In genomic region chr16:5207001-5207523, GRCh38 we compare ENCODE assay signal across 1 cellular context.
TF ChIP-seq lines count a peak whose summit lies in the region.

No MANE protein-coding gene starts in this region.

TF ChIP-seq in HepG2, 621 proteins besides CTCF, POLR2A, EP300 and RAD21 (continued from another document):
- TF ChIP-seq, protein P1, sequence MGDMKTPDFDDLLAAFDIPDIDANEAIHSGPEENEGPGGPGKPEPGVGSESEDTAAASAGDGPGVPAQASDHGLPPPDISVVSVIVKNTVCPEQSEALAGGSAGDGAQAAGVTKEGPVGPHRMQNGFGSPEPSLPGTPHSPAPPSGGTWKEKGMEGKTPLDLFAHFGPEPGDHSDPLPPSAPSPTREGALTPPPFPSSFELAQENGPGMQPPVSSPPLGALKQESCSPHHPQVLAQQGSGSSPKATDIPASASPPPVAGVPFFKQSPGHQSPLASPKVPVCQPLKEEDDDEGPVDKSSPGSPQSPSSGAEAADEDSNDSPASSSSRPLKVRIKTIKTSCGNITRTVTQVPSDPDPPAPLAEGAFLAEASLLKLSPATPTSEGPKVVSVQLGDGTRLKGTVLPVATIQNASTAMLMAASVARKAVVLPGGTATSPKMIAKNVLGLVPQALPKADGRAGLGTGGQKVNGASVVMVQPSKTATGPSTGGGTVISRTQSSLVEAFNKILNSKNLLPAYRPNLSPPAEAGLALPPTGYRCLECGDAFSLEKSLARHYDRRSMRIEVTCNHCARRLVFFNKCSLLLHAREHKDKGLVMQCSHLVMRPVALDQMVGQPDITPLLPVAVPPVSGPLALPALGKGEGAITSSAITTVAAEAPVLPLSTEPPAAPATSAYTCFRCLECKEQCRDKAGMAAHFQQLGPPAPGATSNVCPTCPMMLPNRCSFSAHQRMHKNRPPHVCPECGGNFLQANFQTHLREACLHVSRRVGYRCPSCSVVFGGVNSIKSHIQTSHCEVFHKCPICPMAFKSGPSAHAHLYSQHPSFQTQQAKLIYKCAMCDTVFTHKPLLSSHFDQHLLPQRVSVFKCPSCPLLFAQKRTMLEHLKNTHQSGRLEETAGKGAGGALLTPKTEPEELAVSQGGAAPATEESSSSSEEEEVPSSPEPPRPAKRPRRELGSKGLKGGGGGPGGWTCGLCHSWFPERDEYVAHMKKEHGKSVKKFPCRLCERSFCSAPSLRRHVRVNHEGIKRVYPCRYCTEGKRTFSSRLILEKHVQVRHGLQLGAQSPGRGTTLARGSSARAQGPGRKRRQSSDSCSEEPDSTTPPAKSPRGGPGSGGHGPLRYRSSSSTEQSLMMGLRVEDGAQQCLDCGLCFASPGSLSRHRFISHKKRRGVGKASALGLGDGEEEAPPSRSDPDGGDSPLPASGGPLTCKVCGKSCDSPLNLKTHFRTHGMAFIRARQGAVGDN (CRISPR knock-in tag; IDR thresholded peaks at IDR 0.05): peak; percentile 17; the same call in 1 of the 2 replicates
- peak; percentile 81 for TF ChIP-seq GABPB1 (CRISPR knock-in tag; IDR thresholded peaks at IDR 0.05)
- TF ChIP-seq TBL1XR1 (IDR thresholded peaks at IDR 0.05; ENCODE audit: borderline replicate concordance, low read length, partially characterized antibody): no peak
- TF ChIP-seq ZNF512B (CRISPR knock-in tag; IDR thresholded peaks at IDR 0.05; ENCODE audit: borderline replicate concordance): no peak
- no peak for TF ChIP-seq ZNF562 (CRISPR knock-in tag; IDR thresholded peaks at IDR 0.05; ENCODE audit: borderline replicate concordance)
- no peak for TF ChIP-seq NFATC3 (CRISPR knock-in tag; IDR thresholded peaks at IDR 0.05)
- TF ChIP-seq SALL2 (CRISPR knock-in tag; IDR thresholded peaks at IDR 0.05): no peak
- no peak for TF ChIP-seq YY1 (IDR thresholded peaks at IDR 0.05; ENCODE audit: insufficient read depth, insufficient replicate concordance, low read depth, low read length)
- TF ChIP-seq RBM39 (IDR thresholded peaks at IDR 0.05; ENCODE audit: low read depth, low read length, poor library complexity, severe bottlenecking): no peak
